Comparison of ENCODE assay signal across 23 cellular contexts in genomic region chr15:101531170-101531569, GRCh38.
"Had no signal": no experiment of that assay in that cellular context is flagged by ENCODE, and none has a peak within 500 bp of the region (broad histone marks: within the 10 kb centered on the region; RNA-seq: fewer than 3 reads in every experiment).

No MANE protein-coding gene starts in this region.

- H2AFZ ChIP-seq: hepatocyte had no signal

- H3K9me3 ChIP-seq: left ventricle myocardium inferior, spleen, testis, upper lobe of left lung had no signal

- H3K4me3 ChIP-seq: hepatocyte, left ventricle myocardium inferior, spleen, testis, upper lobe of left lung had no signal

- H3K9me3 Mint-ChIP-seq: activated naive CD4-positive, alpha-beta T cell treated with anti-CD3 and anti-CD28 coated beads, Interleukin-2, amount 50 U/mL, for 24 hours; natural killer cell treated with Interleukin-12 subunit alpha and Interleukin-12 subunit beta and Interleukin-15 and Interleukin-18, amount 100 ng/mL, for 72 hours; T-helper 2 cell treated with Interferon-gamma antibody and Interleukin-4, amounts not matched to agents 5 μg/mL and 100 μg/mL, for 36 hours had no signal

- H3K27ac Mint-ChIP-seq: activated naive CD4-positive, alpha-beta T cell treated with anti-CD3 and anti-CD28 coated beads, Interleukin-2, amount 50 U/mL, for 24 hours; natural killer cell treated with Interleukin-12 subunit alpha and Interleukin-12 subunit beta and Interleukin-15 and Interleukin-18, amount 100 ng/mL, for 72 hours; T-helper 2 cell treated with Interferon-gamma antibody and Interleukin-4, amounts not matched to agents 5 μg/mL and 100 μg/mL, for 36 hours had no signal

- H3K36me3 ChIP-seq: brain microvascular endothelial cell, left ventricle myocardium inferior, spleen, upper lobe of left lung, WERI-Rb-1 had no signal

- H3K36me3 Mint-ChIP-seq: activated naive CD4-positive, alpha-beta T cell treated with anti-CD3 and anti-CD28 coated beads, Interleukin-2, amount 50 U/mL, for 24 hours; natural killer cell treated with Interleukin-12 subunit alpha and Interleukin-12 subunit beta and Interleukin-15 and Interleukin-18, amount 100 ng/mL, for 72 hours had no signal

- H3K4me2 ChIP-seq: hepatocyte had no signal

- H3K27me3 ChIP-seq: brain microvascular endothelial cell, hepatocyte, spleen, testis, upper lobe of left lung had no signal

- DNase-seq: activated CD4-positive, CD25-positive, alpha-beta regulatory T cell treated with anti-CD3 and anti-CD28 coated beads, Interleukin-2, amount 50 U/mL, for 72 hours; activated gamma-delta T cell treated with Interleukin-2 at 50 U/mL for 16 hours; activated T-cell treated with anti-CD3 and anti-CD28 coated beads, Interleukin-2, amount 50 U/mL, for 1 hour; aorta; brain microvascular endothelial cell; dermis blood vessel endothelial cell; effector memory CD4-positive, alpha-beta T cell; foreskin melanocyte; glutamatergic neuron; kidney glomerular epithelial cell; left ventricle myocardium inferior; mammary epithelial cell; midbrain; spleen; stimulated activated CD4-positive, alpha-beta T cell treated with anti-CD3 and anti-CD28 coated beads, Interleukin-4, amount 100 ng/mL, for 1 hour; stimulated activated naive CD4-positive, alpha-beta T cell; testis; upper lobe of left lung; WERI-Rb-1 had no signal

- H3K4me3 Mint-ChIP-seq: activated naive CD4-positive, alpha-beta T cell treated with anti-CD3 and anti-CD28 coated beads, Interleukin-2, amount 50 U/mL, for 24 hours; natural killer cell treated with Interleukin-12 subunit alpha and Interleukin-12 subunit beta and Interleukin-15 and Interleukin-18, amount 100 ng/mL, for 72 hours; T-helper 2 cell treated with Interferon-gamma antibody and Interleukin-4, amounts not matched to agents 5 μg/mL and 100 μg/mL, for 36 hours had no signal

- H3K4me1 Mint-ChIP-seq: activated naive CD4-positive, alpha-beta T cell treated with anti-CD3 and anti-CD28 coated beads, Interleukin-2, amount 50 U/mL, for 24 hours had no signal

- H3K27ac ChIP-seq: brain microvascular endothelial cell, hepatocyte, left ventricle myocardium inferior, spleen, testis, upper lobe of left lung, WERI-Rb-1 had no signal

- H3K79me2 ChIP-seq: hepatocyte had no signal
